Comparison of ENCODE assay signal across 1 cellular context in the genomic region with DNA sequence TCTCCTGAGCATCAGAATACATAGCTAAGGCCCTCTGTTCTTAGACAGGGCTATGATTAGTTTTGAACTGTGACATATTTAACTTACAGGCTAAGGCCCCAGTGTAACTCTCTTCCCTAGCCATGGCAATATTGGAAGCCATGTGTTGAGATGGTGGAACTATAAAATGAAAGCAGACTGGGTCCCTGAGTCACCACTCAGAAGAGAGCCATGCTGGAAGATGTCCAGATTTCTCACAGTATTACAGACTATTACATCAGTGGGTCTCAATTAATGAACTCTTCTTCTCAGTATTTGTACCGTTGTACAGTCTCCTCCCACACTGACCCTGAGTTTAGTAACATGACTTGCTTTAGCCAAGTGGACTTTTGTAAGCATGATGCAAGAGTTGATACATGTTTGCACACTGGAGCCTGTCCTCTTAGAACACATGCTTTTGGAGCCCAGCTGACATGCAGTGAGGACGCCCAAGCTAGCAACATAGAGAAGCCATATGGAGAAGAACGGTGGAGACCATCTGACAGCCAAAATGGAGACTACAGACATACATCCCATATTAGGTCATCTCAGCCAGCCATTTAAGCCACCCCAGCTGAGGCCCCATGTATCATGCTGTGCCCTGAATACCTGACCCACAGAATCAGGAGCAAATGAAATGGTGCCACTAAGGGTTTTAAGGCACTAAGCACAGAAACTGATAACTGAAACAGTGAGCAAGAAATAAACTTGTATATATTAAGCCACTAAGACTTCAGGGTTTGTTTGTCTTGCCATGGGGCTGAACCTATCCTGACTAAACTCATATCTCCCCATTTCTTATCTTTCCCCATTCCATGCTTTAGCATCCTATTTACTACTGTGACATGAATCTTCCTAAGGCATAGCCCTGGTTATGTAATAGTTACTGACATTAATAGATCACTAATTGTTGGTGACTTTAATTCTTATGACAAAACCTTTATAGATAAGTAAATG.
A peak's percentile ranks its signal among the peaks of the same experiment; 100 is the strongest.
TF ChIP-seq lines count a peak whose summit lies in the region.

No MANE protein-coding gene starts in this region.

TF ChIP-seq in HepG2, 621 proteins besides CTCF, POLR2A, EP300 and RAD21 (continued from another document and continues in another):
- TF ChIP-seq, protein P1, sequence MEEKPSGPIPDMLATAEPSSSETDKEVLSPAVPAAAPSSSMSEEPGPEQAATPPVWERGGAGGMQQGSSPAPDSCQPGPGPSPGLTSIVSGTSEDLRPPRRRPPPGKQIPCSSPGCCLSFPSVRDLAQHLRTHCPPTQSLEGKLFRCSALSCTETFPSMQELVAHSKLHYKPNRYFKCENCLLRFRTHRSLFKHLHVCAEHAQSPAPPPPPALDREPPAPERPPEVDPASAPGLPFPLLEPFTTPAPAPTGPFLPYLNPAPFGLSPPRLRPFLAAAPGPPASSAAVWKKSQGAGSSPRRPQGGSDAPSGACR (CRISPR knock-in tag; IDR thresholded peaks at IDR 0.05), result peak; percentile 96
- TF ChIP-seq, protein P2, sequence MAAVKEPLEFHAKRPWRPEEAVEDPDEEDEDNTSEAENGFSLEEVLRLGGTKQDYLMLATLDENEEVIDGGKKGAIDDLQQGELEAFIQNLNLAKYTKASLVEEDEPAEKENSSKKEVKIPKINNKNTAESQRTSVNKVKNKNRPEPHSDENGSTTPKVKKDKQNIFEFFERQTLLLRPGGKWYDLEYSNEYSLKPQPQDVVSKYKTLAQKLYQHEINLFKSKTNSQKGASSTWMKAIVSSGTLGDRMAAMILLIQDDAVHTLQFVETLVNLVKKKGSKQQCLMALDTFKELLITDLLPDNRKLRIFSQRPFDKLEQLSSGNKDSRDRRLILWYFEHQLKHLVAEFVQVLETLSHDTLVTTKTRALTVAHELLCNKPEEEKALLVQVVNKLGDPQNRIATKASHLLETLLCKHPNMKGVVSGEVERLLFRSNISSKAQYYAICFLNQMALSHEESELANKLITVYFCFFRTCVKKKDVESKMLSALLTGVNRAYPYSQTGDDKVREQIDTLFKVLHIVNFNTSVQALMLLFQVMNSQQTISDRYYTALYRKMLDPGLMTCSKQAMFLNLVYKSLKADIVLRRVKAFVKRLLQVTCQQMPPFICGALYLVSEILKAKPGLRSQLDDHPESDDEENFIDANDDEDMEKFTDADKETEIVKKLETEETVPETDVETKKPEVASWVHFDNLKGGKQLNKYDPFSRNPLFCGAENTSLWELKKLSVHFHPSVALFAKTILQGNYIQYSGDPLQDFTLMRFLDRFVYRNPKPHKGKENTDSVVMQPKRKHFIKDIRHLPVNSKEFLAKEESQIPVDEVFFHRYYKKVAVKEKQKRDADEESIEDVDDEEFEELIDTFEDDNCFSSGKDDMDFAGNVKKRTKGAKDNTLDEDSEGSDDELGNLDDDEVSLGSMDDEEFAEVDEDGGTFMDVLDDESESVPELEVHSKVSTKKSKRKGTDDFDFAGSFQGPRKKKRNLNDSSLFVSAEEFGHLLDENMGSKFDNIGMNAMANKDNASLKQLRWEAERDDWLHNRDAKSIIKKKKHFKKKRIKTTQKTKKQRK (IDR thresholded peaks at IDR 0.05; ENCODE audit: low read length), result no peak
- TF ChIP-seq ZNF558 (CRISPR knock-in tag; IDR thresholded peaks at IDR 0.05; ENCODE audit: borderline replicate concordance) (no peak), ZNF713 (CRISPR knock-in tag; IDR thresholded peaks at IDR 0.05) (no peak), ZNF460 (CRISPR knock-in tag; IDR thresholded peaks at IDR 0.05; ENCODE audit: borderline replicate concordance) (no peak; the same call in 1 of the 2 replicates), FOSL1 (CRISPR knock-in tag; IDR thresholded peaks at IDR 0.05; ENCODE audit: borderline replicate concordance) (peak; percentile 26; the same call in 1 of the 2 replicates), ZNF672 (CRISPR knock-in tag; IDR thresholded peaks at IDR 0.05) (no peak), ARHGAP35 (CRISPR knock-in tag; IDR thresholded peaks at IDR 0.05; ENCODE audit: borderline replicate concordance) (no peak), ELF1 (CRISPR knock-in tag; IDR thresholded peaks at IDR 0.05) (peak; percentile 65), SALL2 (CRISPR knock-in tag; IDR thresholded peaks at IDR 0.05) (peak; percentile 62; the same call in 1 of the 2 replicates), ZNF724P (CRISPR knock-in tag; IDR thresholded peaks at IDR 0.05; ENCODE audit: borderline replicate concordance) (no peak), ZNF644 (CRISPR knock-in tag; IDR thresholded peaks at IDR 0.05; ENCODE audit: low read depth) (peak; percentile 99), RFX5 (IDR thresholded peaks at IDR 0.05; ENCODE audit: low read depth, low read length) (no peak), POLR2AphosphoS2 (IDR thresholded peaks at IDR 0.05; ENCODE audit: low read depth, low read length) (no peak), ZNF749 (CRISPR knock-in tag; IDR thresholded peaks at IDR 0.05; ENCODE audit: borderline replicate concordance) (no peak), ZSCAN29 (CRISPR knock-in tag; conservative IDR thresholded peaks at IDR 0.05) (0 out of 2 replicates have a peak, but pooled peaks have one; percentile 53), CHD4 (IDR thresholded peaks at IDR 0.05; ENCODE audit: borderline replicate concordance, low read length) (no peak; the same call in 1 of the 2 replicates), SPEN (CRISPR knock-in tag; IDR thresholded peaks at IDR 0.05; ENCODE audit: low read depth) (peak; percentile 80; the same call in 1 of the 2 replicates), ARNT2 (CRISPR knock-in tag; IDR thresholded peaks at IDR 0.05; ENCODE audit: low read depth) (no peak; the same call in 1 of the 2 replicates), ZNF776 (CRISPR knock-in tag; IDR thresholded peaks at IDR 0.05) (no peak), SIX4 (CRISPR knock-in tag; IDR thresholded peaks at IDR 0.05) (peak; percentile 88), ZEB1 (IDR thresholded peaks at IDR 0.05; ENCODE audit: insufficient replicate concordance, low read depth) (no peak), NFYB (CRISPR knock-in tag; IDR thresholded peaks at IDR 0.05) (no peak), ZNF136 (CRISPR knock-in tag; IDR thresholded peaks at IDR 0.05; ENCODE audit: low read depth) (0 out of 2 replicates have a peak, but pooled peaks have one; percentile 29), TOPORS (CRISPR knock-in tag; IDR thresholded peaks at IDR 0.05) (no peak), ZNF451 (CRISPR knock-in tag; IDR thresholded peaks at IDR 0.05) (no peak), EEA1 (CRISPR knock-in tag; IDR thresholded peaks at IDR 0.05; ENCODE audit: borderline replicate concordance) (no peak), U2AF1 (optimal IDR thresholded peaks at IDR 0.05; ENCODE audit: low read depth, low read length) (no peak), ZNF329 (CRISPR knock-in tag; IDR thresholded peaks at IDR 0.05; ENCODE audit: low read depth) (no peak), ZNF138 (CRISPR knock-in tag; IDR thresholded peaks at IDR 0.05; ENCODE audit: low read depth) (no peak), NCOR1 (IDR thresholded peaks at IDR 0.05; ENCODE audit: borderline replicate concordance, low read length) (peak; percentile 99), MIER3 (CRISPR knock-in tag; IDR thresholded peaks at IDR 0.05; ENCODE audit: borderline replicate concordance) (peak; percentile 97; the same call in 1 of the 2 replicates), FOXK2 (IDR thresholded peaks at IDR 0.05) (peak; percentile 79), ZNF761 (CRISPR knock-in tag; conservative IDR thresholded peaks at IDR 0.05) (peak; percentile 77; the same call in 1 of the 2 replicates), ZNF768 (CRISPR knock-in tag; IDR thresholded peaks at IDR 0.05) (no peak), FOXP1 (IDR thresholded peaks at IDR 0.05) (no peak), FOXP1 (CRISPR knock-in tag; IDR thresholded peaks at IDR 0.05) (peak; percentile 89), CREM (IDR thresholded peaks at IDR 0.05) (peak; percentile 84), CREM (CRISPR knock-in tag; IDR thresholded peaks at IDR 0.05) (no peak), ZNF674 (CRISPR knock-in tag; IDR thresholded peaks at IDR 0.05; ENCODE audit: low read depth) (no peak)
- TF ChIP-seq, protein P3, sequence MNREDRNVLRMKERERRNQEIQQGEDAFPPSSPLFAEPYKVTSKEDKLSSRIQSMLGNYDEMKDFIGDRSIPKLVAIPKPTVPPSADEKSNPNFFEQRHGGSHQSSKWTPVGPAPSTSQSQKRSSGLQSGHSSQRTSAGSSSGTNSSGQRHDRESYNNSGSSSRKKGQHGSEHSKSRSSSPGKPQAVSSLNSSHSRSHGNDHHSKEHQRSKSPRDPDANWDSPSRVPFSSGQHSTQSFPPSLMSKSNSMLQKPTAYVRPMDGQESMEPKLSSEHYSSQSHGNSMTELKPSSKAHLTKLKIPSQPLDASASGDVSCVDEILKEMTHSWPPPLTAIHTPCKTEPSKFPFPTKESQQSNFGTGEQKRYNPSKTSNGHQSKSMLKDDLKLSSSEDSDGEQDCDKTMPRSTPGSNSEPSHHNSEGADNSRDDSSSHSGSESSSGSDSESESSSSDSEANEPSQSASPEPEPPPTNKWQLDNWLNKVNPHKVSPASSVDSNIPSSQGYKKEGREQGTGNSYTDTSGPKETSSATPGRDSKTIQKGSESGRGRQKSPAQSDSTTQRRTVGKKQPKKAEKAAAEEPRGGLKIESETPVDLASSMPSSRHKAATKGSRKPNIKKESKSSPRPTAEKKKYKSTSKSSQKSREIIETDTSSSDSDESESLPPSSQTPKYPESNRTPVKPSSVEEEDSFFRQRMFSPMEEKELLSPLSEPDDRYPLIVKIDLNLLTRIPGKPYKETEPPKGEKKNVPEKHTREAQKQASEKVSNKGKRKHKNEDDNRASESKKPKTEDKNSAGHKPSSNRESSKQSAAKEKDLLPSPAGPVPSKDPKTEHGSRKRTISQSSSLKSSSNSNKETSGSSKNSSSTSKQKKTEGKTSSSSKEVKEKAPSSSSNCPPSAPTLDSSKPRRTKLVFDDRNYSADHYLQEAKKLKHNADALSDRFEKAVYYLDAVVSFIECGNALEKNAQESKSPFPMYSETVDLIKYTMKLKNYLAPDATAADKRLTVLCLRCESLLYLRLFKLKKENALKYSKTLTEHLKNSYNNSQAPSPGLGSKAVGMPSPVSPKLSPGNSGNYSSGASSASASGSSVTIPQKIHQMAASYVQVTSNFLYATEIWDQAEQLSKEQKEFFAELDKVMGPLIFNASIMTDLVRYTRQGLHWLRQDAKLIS (CRISPR knock-in tag; IDR thresholded peaks at IDR 0.05), result no peak
- TF ChIP-seq, protein P4, sequence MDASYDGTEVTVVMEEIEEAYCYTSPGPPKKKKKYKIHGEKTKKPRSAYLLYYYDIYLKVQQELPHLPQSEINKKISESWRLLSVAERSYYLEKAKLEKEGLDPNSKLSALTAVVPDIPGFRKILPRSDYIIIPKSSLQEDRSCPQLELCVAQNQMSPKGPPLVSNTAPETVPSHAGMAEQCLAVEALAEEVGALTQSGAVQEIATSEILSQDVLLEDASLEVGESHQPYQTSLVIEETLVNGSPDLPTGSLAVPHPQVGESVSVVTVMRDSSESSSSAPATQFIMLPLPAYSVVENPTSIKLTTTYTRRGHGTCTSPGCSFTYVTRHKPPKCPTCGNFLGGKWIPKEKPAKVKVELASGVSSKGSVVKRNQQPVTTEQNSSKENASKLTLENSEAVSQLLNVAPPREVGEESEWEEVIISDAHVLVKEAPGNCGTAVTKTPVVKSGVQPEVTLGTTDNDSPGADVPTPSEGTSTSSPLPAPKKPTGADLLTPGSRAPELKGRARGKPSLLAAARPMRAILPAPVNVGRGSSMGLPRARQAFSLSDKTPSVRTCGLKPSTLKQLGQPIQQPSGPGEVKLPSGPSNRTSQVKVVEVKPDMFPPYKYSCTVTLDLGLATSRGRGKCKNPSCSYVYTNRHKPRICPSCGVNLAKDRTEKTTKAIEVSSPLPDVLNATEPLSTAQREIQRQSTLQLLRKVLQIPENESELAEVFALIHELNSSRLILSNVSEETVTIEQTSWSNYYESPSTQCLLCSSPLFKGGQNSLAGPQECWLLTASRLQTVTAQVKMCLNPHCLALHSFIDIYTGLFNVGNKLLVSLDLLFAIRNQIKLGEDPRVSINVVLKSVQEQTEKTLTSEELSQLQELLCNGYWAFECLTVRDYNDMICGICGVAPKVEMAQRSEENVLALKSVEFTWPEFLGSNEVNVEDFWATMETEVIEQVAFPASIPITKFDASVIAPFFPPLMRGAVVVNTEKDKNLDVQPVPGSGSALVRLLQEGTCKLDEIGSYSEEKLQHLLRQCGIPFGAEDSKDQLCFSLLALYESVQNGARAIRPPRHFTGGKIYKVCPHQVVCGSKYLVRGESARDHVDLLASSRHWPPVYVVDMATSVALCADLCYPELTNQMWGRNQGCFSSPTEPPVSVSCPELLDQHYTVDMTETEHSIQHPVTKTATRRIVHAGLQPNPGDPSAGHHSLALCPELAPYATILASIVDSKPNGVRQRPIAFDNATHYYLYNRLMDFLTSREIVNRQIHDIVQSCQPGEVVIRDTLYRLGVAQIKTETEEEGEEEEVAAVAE (CRISPR knock-in tag; IDR thresholded peaks at IDR 0.05; ENCODE audit: borderline replicate concordance), result peak; percentile 92; the same call in 1 of the 2 replicates
- TF ChIP-seq, protein P5, sequence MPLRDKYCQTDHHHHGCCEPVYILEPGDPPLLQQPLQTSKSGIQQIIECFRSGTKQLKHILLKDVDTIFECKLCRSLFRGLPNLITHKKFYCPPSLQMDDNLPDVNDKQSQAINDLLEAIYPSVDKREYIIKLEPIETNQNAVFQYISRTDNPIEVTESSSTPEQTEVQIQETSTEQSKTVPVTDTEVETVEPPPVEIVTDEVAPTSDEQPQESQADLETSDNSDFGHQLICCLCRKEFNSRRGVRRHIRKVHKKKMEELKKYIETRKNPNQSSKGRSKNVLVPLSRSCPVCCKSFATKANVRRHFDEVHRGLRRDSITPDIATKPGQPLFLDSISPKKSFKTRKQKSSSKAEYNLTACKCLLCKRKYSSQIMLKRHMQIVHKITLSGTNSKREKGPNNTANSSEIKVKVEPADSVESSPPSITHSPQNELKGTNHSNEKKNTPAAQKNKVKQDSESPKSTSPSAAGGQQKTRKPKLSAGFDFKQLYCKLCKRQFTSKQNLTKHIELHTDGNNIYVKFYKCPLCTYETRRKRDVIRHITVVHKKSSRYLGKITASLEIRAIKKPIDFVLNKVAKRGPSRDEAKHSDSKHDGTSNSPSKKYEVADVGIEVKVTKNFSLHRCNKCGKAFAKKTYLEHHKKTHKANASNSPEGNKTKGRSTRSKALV (CRISPR knock-in tag; IDR thresholded peaks at IDR 0.05), result peak; percentile 55; the same call in 1 of the 2 replicates
- TF ChIP-seq, protein P6, sequence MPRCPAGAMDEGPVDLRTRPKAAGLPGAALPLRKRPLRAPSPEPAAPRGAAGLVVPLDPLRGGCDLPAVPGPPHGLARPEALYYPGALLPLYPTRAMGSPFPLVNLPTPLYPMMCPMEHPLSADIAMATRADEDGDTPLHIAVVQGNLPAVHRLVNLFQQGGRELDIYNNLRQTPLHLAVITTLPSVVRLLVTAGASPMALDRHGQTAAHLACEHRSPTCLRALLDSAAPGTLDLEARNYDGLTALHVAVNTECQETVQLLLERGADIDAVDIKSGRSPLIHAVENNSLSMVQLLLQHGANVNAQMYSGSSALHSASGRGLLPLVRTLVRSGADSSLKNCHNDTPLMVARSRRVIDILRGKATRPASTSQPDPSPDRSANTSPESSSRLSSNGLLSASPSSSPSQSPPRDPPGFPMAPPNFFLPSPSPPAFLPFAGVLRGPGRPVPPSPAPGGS (CRISPR knock-in tag; IDR thresholded peaks at IDR 0.05), result no peak
- TF ChIP-seq, protein P7, sequence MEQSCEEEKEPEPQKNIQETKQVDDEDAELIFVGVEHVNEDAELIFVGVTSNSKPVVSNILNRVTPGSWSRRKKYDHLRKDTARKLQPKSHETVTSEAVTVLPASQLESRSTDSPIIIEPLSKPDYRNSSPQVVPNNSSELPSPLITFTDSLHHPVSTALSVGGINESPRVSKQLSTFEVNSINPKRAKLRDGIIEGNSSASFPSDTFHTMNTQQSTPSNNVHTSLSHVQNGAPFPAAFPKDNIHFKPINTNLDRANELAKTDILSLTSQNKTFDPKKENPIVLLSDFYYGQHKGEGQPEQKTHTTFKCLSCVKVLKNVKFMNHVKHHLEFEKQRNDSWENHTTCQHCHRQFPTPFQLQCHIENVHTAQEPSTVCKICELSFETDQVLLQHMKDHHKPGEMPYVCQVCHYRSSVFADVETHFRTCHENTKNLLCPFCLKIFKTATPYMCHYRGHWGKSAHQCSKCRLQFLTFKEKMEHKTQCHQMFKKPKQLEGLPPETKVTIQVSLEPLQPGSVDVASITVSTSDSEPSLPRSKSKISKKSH (CRISPR knock-in tag; IDR thresholded peaks at IDR 0.05; ENCODE audit: borderline replicate concordance), result no peak
